27 cellular contexts compared by ENCODE assay signal in the genomic region with DNA sequence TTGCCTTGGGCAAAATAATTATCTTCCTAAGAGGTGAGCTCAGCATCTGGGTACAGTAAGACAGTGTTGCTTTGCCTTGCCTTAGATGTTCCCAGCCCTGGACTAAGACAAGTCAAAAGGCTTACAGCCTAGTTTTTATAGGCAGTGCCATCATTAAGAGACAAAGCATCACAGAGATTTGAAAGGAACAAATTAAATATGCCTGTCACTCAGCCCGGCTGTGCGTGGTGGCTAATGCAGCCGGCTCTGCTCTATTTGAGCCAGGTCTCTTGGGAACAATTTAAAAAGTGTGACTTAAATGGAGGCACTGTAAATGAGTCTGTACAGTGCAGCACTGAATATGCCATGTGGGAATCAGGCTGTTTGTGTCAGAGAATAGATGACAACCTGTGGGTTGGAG.
A peak's percentile ranks its signal among the peaks of the same experiment; 100 is the strongest.
DNase-seq lines count a peak whose midpoint lies in the region; TF ChIP-seq lines count a peak whose summit lies in the region.
"Had no signal": no experiment of that assay in that cellular context is flagged by ENCODE, and none has a peak within 500 bp of the region (broad histone marks: within the 10 kb centered on the region; RNA-seq: fewer than 3 reads in every experiment).

No MANE protein-coding gene starts in this region.

- peak; percentile 2 for DNase-seq in DMS 273 (lab: John Stamatoyannopoulos, UW; ENCODE audit: unreplicated experiment)
- DNase-seq in DMS 273 treated with DMSO at 0.1 percent for 48 hours (lab: John Stamatoyannopoulos, UW), result no peak
- DNase-seq in NCI-H1694 (lab: John Stamatoyannopoulos, UW), result peak; percentile 53
- DNase-seq in NCI-H345 (lab: John Stamatoyannopoulos, UW), result peak; percentile 70
- DNase-seq in retina, result peak; percentile 47
- no peak for DNase-seq in nucleus accumbens (lab: John Stamatoyannopoulos, UW)
- DNase-seq in erythroblast (lab: John Stamatoyannopoulos, UW), result no peak
- DNase-seq in activated CD4-positive, alpha-beta T cell treated with anti-CD3 and anti-CD28 coated beads, Interleukin-2, amount 50 U/mL, for 1 hour, result no peak
- DNase-seq: activated CD4-positive, CD25-positive, alpha-beta regulatory T cell; activated naive CD4-positive, alpha-beta T cell; activated T-cell treated with anti-CD3 and anti-CD28 coated beads, Interleukin-2, amount 50 U/mL, for 72 hours; C1 segment of cervical spinal cord; effector memory CD4-positive, alpha-beta T cell; hypothalamus; IMR-90; left cardiac atrium; naive thymus-derived CD4-positive, alpha-beta T cell; NCI-H446 treated with DMSO at 0.1 percent for 48 hours; NK-92 treated with Interleukin-12 subunit alpha and Interleukin-12 subunit beta, amount 100 ng/mL, for 24 hours; occipital lobe; PC-9; psoas muscle; sigmoid colon; SK-N-SH; stimulated activated CD4-positive, alpha-beta T cell treated with anti-CD3 and anti-CD28 coated beads, Interleukin-4, amount 100 ng/mL, for 4 hours; T-helper 17 cell; transverse colon had no signal

- TF ChIP-seq POLR2A in erythroblast (IDR thresholded peaks at IDR 0.05; ENCODE audit: low read length), result no peak

Comparison
In these comparisons a context has a peak if more than half of its experiments do, and no peak if none do; other contexts are left out.
1. DNase-seq: peak in DMS 273 (single experiment), NCI-H1694 (single experiment), NCI-H345 (single experiment) and retina (single experiment); none in DMS 273 treated with DMSO at 0.1 percent for 48 hours (single experiment), nucleus accumbens (0 of 56), erythroblast (0 of 2) and activated CD4-positive, alpha-beta T cell treated with anti-CD3 and anti-CD28 coated beads, Interleukin-2, amount 50 U/mL, for 1 hour (single experiment).